In the genomic region with DNA sequence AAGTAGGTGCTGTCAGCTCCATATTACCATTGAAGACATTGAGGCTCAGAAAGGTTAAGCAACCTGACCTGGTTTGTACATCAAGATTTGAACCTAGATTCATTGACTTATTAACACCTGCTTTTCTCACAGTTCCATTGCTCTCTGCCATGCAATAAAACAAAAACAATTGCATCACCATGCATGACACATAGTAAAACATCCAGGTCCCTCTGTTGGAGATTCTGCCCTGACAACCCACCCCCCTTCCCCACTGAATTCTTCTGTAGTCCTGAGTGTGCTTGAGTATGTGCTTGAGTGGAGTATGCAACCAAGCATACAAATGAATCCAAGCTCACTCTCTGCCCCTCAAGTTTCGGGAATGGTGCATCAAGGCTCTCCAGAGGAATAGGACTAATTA, we compare ENCODE assay signal across 17 cellular contexts. TPM values are rescaled to one million over a fixed set of nuclear protein-coding genes. Genes with fewer than 3 reads are reported as not detected.
A peak's percentile ranks its signal among the peaks of the same experiment; 100 is the strongest.
DNase-seq lines count a peak whose midpoint lies in the region; FAIRE-seq and TF ChIP-seq lines count a peak whose summit lies in the region.
"Had no signal": no experiment of that assay in that cellular context is flagged by ENCODE, and none has a peak within 500 bp of the region (broad histone marks: within the 10 kb centered on the region; RNA-seq: fewer than 3 reads in every experiment).

No MANE protein-coding gene starts in this region.

- H3K36me3 Mint-ChIP-seq in activated naive CD4-positive, alpha-beta T cell treated with anti-CD3 and anti-CD28 coated beads, Interleukin-2, amount 10 ng/mL, durations not matched to agents 7 days and 5 days: no peaks in the 10 kb centered on the region

- H2AK5ac ChIP-seq in mesenchymal stem cell (ENCODE audit: low read length, severe bottlenecking): no peak overlapping the region

- no peak overlapping the region for H2BK12ac ChIP-seq in mesenchymal stem cell (ENCODE audit: low read length in 2 of 2)

- CTCF ChIA-PET in activated naive CD4-positive, alpha-beta T cell treated with anti-CD3 and anti-CD28 coated beads, Interleukin-2, amount 10 ng/mL, durations not matched to agents 7 days and 5 days (lab: Charles Lee): no interaction called here

- no peak overlapping the region for H3K14ac ChIP-seq in mesenchymal stem cell (ENCODE audit: low read length in 2 of 2)

- no peak overlapping the region for H3K27ac Mint-ChIP-seq in activated naive CD4-positive, alpha-beta T cell treated with anti-CD3 and anti-CD28 coated beads, Interleukin-2, amount 10 ng/mL, durations not matched to agents 7 days and 5 days

- H3K18ac ChIP-seq in mesenchymal stem cell (ENCODE audit: low read depth in 1 of 2, low read length in 2 of 2): no peak overlapping the region

- H3K4me1 Mint-ChIP-seq in activated naive CD4-positive, alpha-beta T cell treated with anti-CD3 and anti-CD28 coated beads, Interleukin-2, amount 10 ng/mL, durations not matched to agents 7 days and 5 days: peaks cover 44% of the 10 kb centered on the region

- H3K4me3 ChIP-seq in epithelial cell of proximal tubule (ENCODE audit: low read depth, low read length) (no peak overlapping the region), mesenchymal stem cell (ENCODE audit: insufficient read depth in 1 of 2, low read depth in 1 of 2, low read length in 2 of 2) (no peak overlapping the region)
- H3K4me3 ChIP-seq: GM12878 had no signal

- H2AFZ ChIP-seq in mesenchymal stem cell (ENCODE audit: low read depth, low read length): no peak overlapping the region

- H3K9me3 ChIP-seq in mesenchymal stem cell (ENCODE audit: control insufficient read depth, low read length): no peaks in the 10 kb centered on the region
- H3K9me3 ChIP-seq: Caco-2 had no signal

- no peak for TF ChIP-seq CTCF in epithelial cell of proximal tubule (conservative IDR thresholded peaks at IDR 0.05; ENCODE audit: low read depth, low read length)

- H3K23ac ChIP-seq in mesenchymal stem cell (ENCODE audit: low read length in 2 of 2): no peak overlapping the region

- no peaks in the 10 kb centered on the region for H3K27me3 ChIP-seq in mesenchymal stem cell (ENCODE audit: control insufficient read depth in 1 of 2, insufficient read depth in 1 of 2, low read length in 2 of 2)

- no peak overlapping the region for H3K4ac ChIP-seq in mesenchymal stem cell (ENCODE audit: low read depth in 1 of 2, low read length in 2 of 2)

- H3K4me3 Mint-ChIP-seq in activated naive CD4-positive, alpha-beta T cell treated with anti-CD3 and anti-CD28 coated beads, Interleukin-2, amount 10 ng/mL, durations not matched to agents 7 days and 5 days: no peak overlapping the region

- H3K79me1 ChIP-seq in mesenchymal stem cell (replicated peaks; ENCODE audit: low read length, poor library complexity, severe bottlenecking): peaks cover 2% of the 10 kb centered on the region

- H4K8ac ChIP-seq in mesenchymal stem cell (ENCODE audit: low read length): no peak overlapping the region

- no peaks in the 10 kb centered on the region for H3K36me3 ChIP-seq in mesenchymal stem cell (ENCODE audit: control insufficient read depth in 1 of 2, insufficient read depth in 2 of 2, low read depth in 1 of 2, low read length in 2 of 2)

- H3K9me3 Mint-ChIP-seq in activated naive CD4-positive, alpha-beta T cell treated with anti-CD3 and anti-CD28 coated beads, Interleukin-2, amount 10 ng/mL, durations not matched to agents 7 days and 5 days: no peaks in the 10 kb centered on the region

- H3K27me3 Mint-ChIP-seq in activated naive CD4-positive, alpha-beta T cell treated with anti-CD3 and anti-CD28 coated beads, Interleukin-2, amount 10 ng/mL, durations not matched to agents 7 days and 5 days: peaks cover 29% of the 10 kb centered on the region

- H3K27ac ChIP-seq in mesenchymal stem cell (ENCODE audit: low read length, poor library complexity, severe bottlenecking): no peak overlapping the region

- no peak overlapping the region for H2BK15ac ChIP-seq in mesenchymal stem cell (ENCODE audit: low read depth, poor library complexity, severe bottlenecking)

- no peak overlapping the region for H2BK5ac ChIP-seq in mesenchymal stem cell (ENCODE audit: low read depth, low read length, poor library complexity, severe bottlenecking)

- H3K4me1 ChIP-seq in mesenchymal stem cell (ENCODE audit: control insufficient read depth, insufficient read depth, low read depth, low read length): peaks cover 6% of the 10 kb centered on the region

- FAIRE-seq in HTR-8/SVneo (lab: Jason Lieb, UNC): no peak
- FAIRE-seq: G401.6, GM12878 had no signal

- H2BK120ac ChIP-seq in mesenchymal stem cell (ENCODE audit: low read depth, low read length): no peak overlapping the region

- H3K4me2 ChIP-seq in mesenchymal stem cell (ENCODE audit: low read length, poor library complexity, severe bottlenecking): no peak overlapping the region

- no peak overlapping the region for H3K9ac ChIP-seq in mesenchymal stem cell (ENCODE audit: low read length)

- no peak overlapping the region for H4K91ac ChIP-seq in mesenchymal stem cell (ENCODE audit: low read length)

- WGBS in mesenchymal stem cell: 100% methylated on average over 1 of the region's 1 CpG

- DNase-seq in DMS79 (lab: John Stamatoyannopoulos, UW) (peak; percentile 17), M059J (ENCODE audit: low read depth) (peak; percentile 30), epithelial cell of proximal tubule (ENCODE audit: low read depth) (peak; percentile 54), mesenchymal stem cell (peak; percentile 6), HTR-8/SVneo (ENCODE audit: insufficient read length, low spot score) (no peak), HPDE6-E6E7 (ENCODE audit: extremely low spot score) (no peak)
- no peak for DNase-seq in NK-92 treated with Interleukin-12 subunit alpha and Interleukin-12 subunit beta, amount 100 ng/mL, for 24 hours (lab: John Stamatoyannopoulos, UW)
- DNase-seq in activated naive CD4-positive, alpha-beta T cell treated with anti-CD3 and anti-CD28 coated beads, Interleukin-2, amount 10 ng/mL, durations not matched to agents 7 days and 5 days: no peak
- DNase-seq: Caco-2, GOT3, Karpas-422, MV-4-11, NCI-H1436 treated with DMSO at 0.1 percent for 48 hours, NCI-H2081, NCI-H524 had no signal

RNA-seq across cellular contexts. Expression of a gene that starts 6.0 kb away (rescaled TPM):
- 31.1 and 39.9 TPM in 2 replicates for total RNA-seq in M059J (2014; rRNA removed; shearing (Covaris generic))
- 27.5 and 34.6 TPM in 2 replicates for total RNA-seq in epithelial cell of proximal tubule
- polyA plus RNA-seq in mesenchymal stem cell (2013, experiment 1 of 2): 19.1 TPM
- 20.0 TPM for polyA plus RNA-seq in mesenchymal stem cell (2013, experiment 2 of 2)

RNA-seq across cellular contexts. Expression of a gene that starts 50.6 kb away (rescaled TPM):
- 7.3 and 14.1 TPM in 2 replicates for total RNA-seq in M059J (2014; rRNA removed; shearing (Covaris generic))
- total RNA-seq in epithelial cell of proximal tubule: 8.9 and 17.7 TPM in 2 replicates
- polyA plus RNA-seq in mesenchymal stem cell (2013, experiment 1 of 2): 8.6 TPM
- polyA plus RNA-seq in mesenchymal stem cell (2013, experiment 2 of 2): 7.6 TPM

Comparison
In these comparisons a context has a peak if more than half of its experiments do, and no peak if none do; other contexts are left out.
1. DNase-seq: peak in DMS79 (single experiment), M059J (single experiment), epithelial cell of proximal tubule (single experiment) and mesenchymal stem cell (single experiment); none in NK-92 treated with Interleukin-12 subunit alpha and Interleukin-12 subunit beta, amount 100 ng/mL, for 24 hours (single experiment), HTR-8/SVneo (single experiment), HPDE6-E6E7 (single experiment) and activated naive CD4-positive, alpha-beta T cell treated with anti-CD3 and anti-CD28 coated beads, Interleukin-2, amount 10 ng/mL, durations not matched to agents 7 days and 5 days (single experiment).